In genomic region chr19:2912306-2912705, GRCh38 we compare ENCODE assay signal across 19 cellular contexts. TPM values are rescaled to one million over a fixed set of nuclear protein-coding genes. Genes with fewer than 3 reads are reported as not detected.
DNase-seq lines count a peak whose midpoint lies in the region; ATAC-seq lines count a peak whose summit lies in the region.
"Had no signal": no experiment of that assay in that cellular context is flagged by ENCODE, and none has a peak within 500 bp of the region (broad histone marks: within the 10 kb centered on the region; RNA-seq: fewer than 3 reads in every experiment).

No MANE protein-coding gene starts in this region.

- H3K9me3 Mint-ChIP-seq in activated CD4-positive, alpha-beta T cell treated with anti-CD3 and anti-CD28 coated beads for 36 hours (ENCODE audit: low read depth) = peaks cover 10% of the 10 kb centered on the region

- peak overlapping the region; percentile 80 for H3K27ac Mint-ChIP-seq in activated CD4-positive, alpha-beta T cell treated with anti-CD3 and anti-CD28 coated beads for 36 hours
- H3K27ac Mint-ChIP-seq: CD4-positive, alpha-beta T cell had no signal

- ATAC-seq in activated CD4-positive, alpha-beta T cell treated with anti-CD3 and anti-CD28 coated beads for 36 hours = peak; percentile 88
- no peak for ATAC-seq in GM19452 (IDR thresholded peaks at IDR 0.05; ENCODE audit: unreplicated experiment)
- ATAC-seq: Panc1 had no signal

- intact Hi-C loops in activated CD4-positive, alpha-beta T cell treated with anti-CD3 and anti-CD28 coated beads for 36 hours (cut with DNase I, micrococcal nuclease) = no loop called here

- H3K4me3 Mint-ChIP-seq in activated CD4-positive, alpha-beta T cell treated with anti-CD3 and anti-CD28 coated beads for 36 hours = peak overlapping the region; percentile 19
- H3K4me3 Mint-ChIP-seq: CD4-positive, alpha-beta T cell had no signal

- no peaks in the 10 kb centered on the region for H3K27me3 Mint-ChIP-seq in activated CD4-positive, alpha-beta T cell treated with anti-CD3 and anti-CD28 coated beads for 36 hours
- H3K27me3 Mint-ChIP-seq: CD4-positive, alpha-beta T cell had no signal

- POLR2A ChIA-PET in activated CD4-positive, alpha-beta T cell treated with anti-CD3 and anti-CD28 coated beads for 36 hours (lab: Charles Lee) = interaction anchor here (0.7 to 0.9 kb wide), 2 partner anchors 436 to 778 kb away, joined by 3 read pairs; partner anchors contain the start of gene GADD45B

- H3K4me1 Mint-ChIP-seq in activated CD4-positive, alpha-beta T cell treated with anti-CD3 and anti-CD28 coated beads for 36 hours = peaks cover 32% of the 10 kb centered on the region

- CTCF ChIA-PET in activated CD4-positive, alpha-beta T cell treated with anti-CD3 and anti-CD28 coated beads for 36 hours (lab: Charles Lee) = interaction anchor here (0.7 to 2.7 kb wide), 7 partner anchors 10 to 264 kb away, joined by 3 to 17 read pairs (median 3); partner anchors contain the start of gene ZNF57

- H3K36me3 Mint-ChIP-seq in activated CD4-positive, alpha-beta T cell treated with anti-CD3 and anti-CD28 coated beads for 36 hours (ENCODE audit: low read depth) = peaks cover 51% of the 10 kb centered on the region

- DNase-seq in activated CD4-positive, alpha-beta T cell treated with anti-CD3 and anti-CD28 coated beads for 36 hours = peak; percentile 51
- no peak for DNase-seq in activated CD4-positive, alpha-beta T cell treated with anti-CD3 and anti-CD28 coated beads, Interleukin-2, amount 50 U/mL, for 4 hours
- peak; percentile 13 for DNase-seq in activated naive CD4-positive, alpha-beta T cell treated with Interleukin-2 at 50 U/mL for 16 hours
- DNase-seq in activated naive CD4-positive, alpha-beta T cell treated with anti-CD3 and anti-CD28 coated beads, Interleukin-2, amount 50 U/mL, for 16 hours = no peak
- peak; percentile 12 for DNase-seq in stimulated activated naive CD4-positive, alpha-beta T cell treated with Interleukin-2 at 50 U/mL for 16 hours (lab: John Stamatoyannopoulos, UW)
- no peak for DNase-seq in stimulated activated naive CD4-positive, alpha-beta T cell (lab: John Stamatoyannopoulos, UW)
- DNase-seq in NCI-H1436 (lab: John Stamatoyannopoulos, UW) = no peak
- DNase-seq: ACHN; CD4-positive, alpha-beta T cell; COR-L47; DMS79; IMR-90; NCI-H1092 treated with DMSO at 0.1 percent for 48 hours; NCI-H2029 treated with DMSO at 0.1 percent for 48 hours; NCI-H226; NCI-H510A treated with DMSO at 0.1 percent for 48 hours; NCI-H748 treated with DMSO at 0.1 percent for 48 hours had no signal

RNA-seq across cellular contexts. Expression of gene ZNF57, which starts 11.6 kb away (rescaled TPM):
- total RNA-seq in activated CD4-positive, alpha-beta T cell treated with anti-CD3 and anti-CD28 coated beads for 36 hours = 1 to 10 TPM; 5.9 to 7.1 TPM

RNA-seq across cellular contexts. Expression of gene ZNF77, which starts 32.5 kb away (rescaled TPM):
- total RNA-seq in activated CD4-positive, alpha-beta T cell treated with anti-CD3 and anti-CD28 coated beads for 36 hours = 1 to 10 TPM; 4.3 to 4.8 TPM

RNA-seq across cellular contexts. Expression of gene ZNF556, which starts 45.2 kb away (rescaled TPM):
- total RNA-seq in activated CD4-positive, alpha-beta T cell treated with anti-CD3 and anti-CD28 coated beads for 36 hours = not detected
- total RNA-seq: CD4-positive, alpha-beta T cell; IMR-90 had no signal

Comparison
In these comparisons a context has a peak if more than half of its experiments do, and no peak if none do; other contexts are left out.
1. DNase-seq: peak in activated CD4-positive, alpha-beta T cell treated with anti-CD3 and anti-CD28 coated beads for 36 hours (single experiment), activated naive CD4-positive, alpha-beta T cell treated with Interleukin-2 at 50 U/mL for 16 hours (single experiment) and stimulated activated naive CD4-positive, alpha-beta T cell treated with Interleukin-2 at 50 U/mL for 16 hours (single experiment); none in activated CD4-positive, alpha-beta T cell treated with anti-CD3 and anti-CD28 coated beads, Interleukin-2, amount 50 U/mL, for 4 hours (0 of 2), activated naive CD4-positive, alpha-beta T cell treated with anti-CD3 and anti-CD28 coated beads, Interleukin-2, amount 50 U/mL, for 16 hours (single experiment), stimulated activated naive CD4-positive, alpha-beta T cell (0 of 6) and NCI-H1436 (single experiment).